8 cellular contexts compared by ENCODE assay signal in genomic region chr6:138773177-138774091, GRCh38. TPM values are rescaled to one million over a fixed set of nuclear protein-coding genes. Genes with fewer than 3 reads are reported as not detected.
A peak's percentile ranks its signal among the peaks of the same experiment; 100 is the strongest.
DNase-seq lines count a peak whose midpoint lies in the region; ATAC-seq and TF ChIP-seq lines count a peak whose summit lies in the region.

CCDC28A (plus strand) TSS chr6:138773769; CDS start chr6:138776121, 2,352 bp downstream.

- DNase-seq in NCI-H2196 treated with DMSO at 0.1 percent for 48 hours (lab: John Stamatoyannopoulos, UW; ENCODE audit: unreplicated experiment) (peak; percentile 96), breast epithelium (ENCODE audit: low spot score in 2 of 2) (peak; percentile 92 to 94)

- H3K27ac ChIP-seq in ACC112 (ENCODE audit: low read depth, low read length) = peak within 1 kb of the TSS; percentile 79
- H3K27ac ChIP-seq in VCaP = peak within 1 kb of the TSS; percentile 87
- peak within 1 kb of the TSS; percentile 95 to 97 for H3K27ac ChIP-seq in breast epithelium
- H3K27ac ChIP-seq in skeletal muscle tissue (ENCODE audit: low read depth, low read length) = peak within 1 kb of the TSS; percentile 86

- H3K27me3 ChIP-seq in ACC112 (ENCODE audit: insufficient read depth, low read length) (no peaks in the 10 kb centered on the region), breast epithelium (no peaks in the 10 kb centered on the region), skeletal muscle tissue (ENCODE audit: control insufficient read depth in 3 of 3, insufficient read depth in 3 of 3, low read length in 3 of 3) (no peaks in the 10 kb centered on the region)

- no peaks in the 10 kb centered on the region for H3K9me3 ChIP-seq in breast epithelium
- no peaks in the 10 kb centered on the region for H3K9me3 ChIP-seq in iPS-18c (ENCODE audit: control insufficient read depth, insufficient read depth, low read length)
- H3K9me3 ChIP-seq in skeletal muscle tissue (ENCODE audit: control insufficient read depth in 3 of 3, low read length in 3 of 3) = no peaks in the 10 kb centered on the region

- H2AFZ ChIP-seq in ACC112 (ENCODE audit: low read length, unreplicated experiment) = peak within 1 kb of the TSS; percentile 96

- intact Hi-C loops in breast epithelium (cut with DNase I; ENCODE audit: low total_unique reads) = no loop called here

- H3K9ac ChIP-seq in skeletal muscle tissue (ENCODE audit: low read depth in 1 of 3, low read length in 3 of 3) = peak within 1 kb of the TSS; percentile 91 to 97 (median 94)

- H3K4me3 ChIP-seq in ACC112 (ENCODE audit: low read depth, low read length) (peak within 1 kb of the TSS; percentile 87), breast epithelium (peak within 1 kb of the TSS; percentile 78 to 91 (median 87)), iPS-18c (ENCODE audit: insufficient read depth, low read depth, low read length) (peak within 1 kb of the TSS; percentile 98), skeletal muscle tissue (ENCODE audit: low read length in 3 of 3) (peak within 1 kb of the TSS; percentile 82 to 99 (median 97))

- H3K4me1 ChIP-seq in ACC112 (ENCODE audit: control insufficient read depth, insufficient read depth, low read length, unreplicated experiment) (peaks cover 14% of the 10 kb centered on the region), breast epithelium (peaks cover 0 to 4% of the 10 kb centered on the region in 2 donors), skeletal muscle tissue (ENCODE audit: control insufficient read depth in 3 of 3, insufficient read depth in 3 of 3, low read length in 3 of 3) (peaks cover 7 to 13% (median 13%) of the 10 kb centered on the region in 3 donors)

- TF ChIP-seq CTCF in VCaP (conservative IDR thresholded peaks at IDR 0.05) = no peak
- TF ChIP-seq CTCF in breast epithelium (IDR thresholded peaks at IDR 0.05) = peak in 2 of 3 donors; percentile 20 to 45

- TF ChIP-seq POLR2A in breast epithelium (IDR thresholded peaks at IDR 0.05) = peak; percentile 88

- H3K36me3 ChIP-seq in ACC112 (ENCODE audit: insufficient read depth, low read length) = no peaks in the 10 kb centered on the region
- peaks cover 5% of the 10 kb centered on the region for H3K36me3 ChIP-seq in breast epithelium
- peaks cover 0 to 12% (median 8%) of the 10 kb centered on the region in 3 donors for H3K36me3 ChIP-seq in skeletal muscle tissue (ENCODE audit: control insufficient read depth in 3 of 3, insufficient read depth in 3 of 3, low read length in 3 of 3)

- no peaks in the 10 kb centered on the region for H3K79me2 ChIP-seq in ACC112 (ENCODE audit: control insufficient read depth, insufficient read depth, low read length, unreplicated experiment)

- ATAC-seq in GM18870 (IDR thresholded peaks at IDR 0.05; ENCODE audit: unreplicated experiment) = peak; percentile 88
- peak; percentile 89 for ATAC-seq in HG03135 (IDR thresholded peaks at IDR 0.05; ENCODE audit: unreplicated experiment)

RNA-seq across cellular contexts. Expression of gene CCDC28A, which starts in this region (rescaled TPM):
- total RNA-seq in breast epithelium (10 to 100 TPM; 21.1 to 35.7 (median 23.3) TPM), skeletal muscle tissue (11.0 TPM)

Comparison
In these comparisons a context has a peak if more than half of its experiments do, and no peak if none do; other contexts are left out.
1. Peak in every context shown above with its lines: DNase-seq, ATAC-seq, H3K4me3 ChIP-seq and H3K27ac ChIP-seq.